In the genomic region with DNA sequence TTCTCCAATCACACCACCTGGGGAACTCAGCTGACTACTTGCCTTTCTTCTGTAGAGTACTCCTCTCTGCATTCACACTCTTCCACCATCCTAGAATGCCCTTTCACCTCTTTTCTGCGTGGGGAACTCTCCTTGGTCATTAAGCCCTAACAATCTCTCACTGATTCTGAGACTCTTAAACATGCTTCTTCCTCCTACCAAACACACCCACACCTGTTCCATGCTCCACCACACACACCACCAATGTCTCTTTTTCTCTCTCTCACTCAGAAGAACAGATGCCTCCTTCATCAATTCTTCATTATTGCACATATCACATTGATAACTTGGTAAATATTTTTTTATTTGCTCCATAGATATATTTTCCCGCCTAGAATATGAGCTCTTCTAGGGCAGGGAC, we compare ENCODE assay signal across 19 cellular contexts. TPM values are rescaled to one million over a fixed set of nuclear protein-coding genes. Genes with fewer than 3 reads are reported as not detected.
DNase-seq lines count a peak whose midpoint lies in the region; ATAC-seq and TF ChIP-seq lines count a peak whose summit lies in the region.
"Had no signal": no experiment of that assay in that cellular context is flagged by ENCODE, and none has a peak within 500 bp of the region (broad histone marks: within the 10 kb centered on the region; RNA-seq: fewer than 3 reads in every experiment).

No MANE protein-coding gene starts in this region.

- H3K9me3 Mint-ChIP-seq in MCF 10A (ENCODE audit: unreplicated experiment) (peaks cover 12% of the 10 kb centered on the region), naive B cell (peaks cover 1 to 12% (median 5%) of the 10 kb centered on the region in 7 donors)
- peaks cover 18% of the 10 kb centered on the region for H3K9me3 Mint-ChIP-seq in activated naive CD4-positive, alpha-beta T cell treated with anti-CD3 and anti-CD28 coated beads, Interleukin-2, amount 10 ng/mL, durations not matched to agents 7 days and 5 days

- no peak overlapping the region for H2AFZ ChIP-seq in mammary epithelial cell (ENCODE audit: low read depth, low read length)
- H2AFZ ChIP-seq: GM23248 had no signal

- no peak overlapping the region for H3K9ac ChIP-seq in mammary epithelial cell (ENCODE audit: insufficient read depth, low read length)
- H3K9ac ChIP-seq: BLaER1, GM23248 had no signal

- H3K36me3 Mint-ChIP-seq in MCF 10A (ENCODE audit: insufficient read depth, unreplicated experiment): no peaks in the 10 kb centered on the region
- H3K36me3 Mint-ChIP-seq in naive B cell: peaks cover 6 to 15% of the 10 kb centered on the region in 2 donors
- no peaks in the 10 kb centered on the region for H3K36me3 Mint-ChIP-seq in activated naive CD4-positive, alpha-beta T cell treated with anti-CD3 and anti-CD28 coated beads, Interleukin-2, amount 10 ng/mL, durations not matched to agents 7 days and 5 days

- H3K4me3 Mint-ChIP-seq in MCF 10A (ENCODE audit: unreplicated experiment) (no peak overlapping the region), naive B cell (peak overlapping the region in 1 of 8 donors; percentile 29)
- H3K4me3 Mint-ChIP-seq in activated naive CD4-positive, alpha-beta T cell treated with anti-CD3 and anti-CD28 coated beads, Interleukin-2, amount 10 ng/mL, durations not matched to agents 7 days and 5 days: no peak overlapping the region
- H3K4me3 Mint-ChIP-seq: B cell; CD4-positive, CD25-positive, alpha-beta regulatory T cell; CD8-positive, alpha-beta T cell had no signal

- TF ChIP-seq CTCF in MCF 10A (IDR thresholded peaks at IDR 0.05; ENCODE audit: unreplicated experiment) (no peak), mammary epithelial cell (conservative IDR thresholded peaks at IDR 0.05 in 1 of 2, IDR thresholded peaks at IDR 0.05 in 1 of 2; ENCODE audit: extremely low read depth in 1 of 2, insufficient read depth in 1 of 2, low read depth in 1 of 2, low read length in 2 of 2) (no peak)

- no peak for DNase-seq in MCF 10A (ENCODE audit: unreplicated experiment)
- no peak for DNase-seq in mammary epithelial cell
- no peak for DNase-seq in naive B cell
- no peak for DNase-seq in activated naive CD4-positive, alpha-beta T cell treated with anti-CD3 and anti-CD28 coated beads, Interleukin-2, amount 10 ng/mL, durations not matched to agents 7 days and 5 days
- DNase-seq in T-helper 1 cell: no peak
- DNase-seq in activated effector memory CD4-positive, alpha-beta T cell treated with anti-CD3 and anti-CD28 coated beads, Interleukin-2, amount 50 U/mL, for 16 hours: no peak
- DNase-seq: Caco-2; CD4-positive, CD25-positive, alpha-beta regulatory T cell; CD8-positive, alpha-beta T cell; DMS153; DND-41; GM23248; H7; HCEC 1CT had no signal

- no peak overlapping the region for H3K4me3 ChIP-seq in mammary epithelial cell (replicated peaks in 1 of 3; ENCODE audit: insufficient read depth in 1 of 3, low read depth in 2 of 3, low read length in 3 of 3)
- H3K4me3 ChIP-seq: BLaER1, GM23248 had no signal

- H3K4me2 ChIP-seq in mammary epithelial cell (ENCODE audit: insufficient read depth, low read depth, low read length): no peak overlapping the region
- H3K4me2 ChIP-seq: BLaER1 had no signal

- H3K27me3 ChIP-seq in mammary epithelial cell (ENCODE audit: insufficient read depth, low read length): no peaks in the 10 kb centered on the region
- H3K27me3 ChIP-seq: BLaER1 had no signal

- POLR2A ChIA-PET in MCF 10A (lab: Yijun Ruan, JAX): no interaction called here

- WGBS in mammary epithelial cell (ENCODE audit: low coverage, missing lambda C conversion rate): 75% methylated on average over 2 of the region's 2 CpGs

- BruUV-seq in MCF 10A (replicated peaks; lab: Mats Ljungman, UMichigan) (no TSS peak), mammary epithelial cell (replicated peaks; lab: Mats Ljungman, UMichigan) (no TSS peak)

- peaks cover 12% of the 10 kb centered on the region for H3K4me1 Mint-ChIP-seq in MCF 10A (ENCODE audit: insufficient read depth, unreplicated experiment)
- peaks cover 10 to 18% (median 14%) of the 10 kb centered on the region in 3 donors for H3K4me1 Mint-ChIP-seq in naive B cell
- no peaks in the 10 kb centered on the region for H3K4me1 Mint-ChIP-seq in activated naive CD4-positive, alpha-beta T cell treated with anti-CD3 and anti-CD28 coated beads, Interleukin-2, amount 10 ng/mL, durations not matched to agents 7 days and 5 days

- intact Hi-C loops in MCF 10A (cut with micrococcal nuclease): no loop called here
- intact Hi-C loops in mammary epithelial cell (cut with micrococcal nuclease): no loop called here

- no peak overlapping the region for H3K27ac ChIP-seq in mammary epithelial cell (ENCODE audit: insufficient read depth, low read depth, low read length)
- H3K27ac ChIP-seq: 22Rv1, BLaER1, C4-2B, GM23248 had no signal

- H3K27ac Mint-ChIP-seq in MCF 10A (ENCODE audit: low read depth, unreplicated experiment): peak overlapping the region; percentile 17
- peak overlapping the region in 1 of 6 donors; percentile 43 for H3K27ac Mint-ChIP-seq in naive B cell
- H3K27ac Mint-ChIP-seq in activated naive CD4-positive, alpha-beta T cell treated with anti-CD3 and anti-CD28 coated beads, Interleukin-2, amount 10 ng/mL, durations not matched to agents 7 days and 5 days: no peak overlapping the region
- H3K27ac Mint-ChIP-seq: B cell; CD4-positive, CD25-positive, alpha-beta regulatory T cell; CD8-positive, alpha-beta T cell had no signal

- dilution Hi-C loops in mammary epithelial cell (cut with HindIII; ENCODE audit: low sequenced_read_pairs): no loop called here

- H3K4me1 ChIP-seq in mammary epithelial cell (ENCODE audit: insufficient read depth, low read length): no peaks in the 10 kb centered on the region
- H3K4me1 ChIP-seq: Caco-2 had no signal

- no peaks in the 10 kb centered on the region for H3K36me3 ChIP-seq in mammary epithelial cell (ENCODE audit: insufficient read depth, low read length)
- H3K36me3 ChIP-seq: BLaER1 had no signal

- no peaks in the 10 kb centered on the region for H3K27me3 Mint-ChIP-seq in MCF 10A (ENCODE audit: insufficient read depth, unreplicated experiment)
- no peaks in the 10 kb centered on the region for H3K27me3 Mint-ChIP-seq in naive B cell
- no peaks in the 10 kb centered on the region for H3K27me3 Mint-ChIP-seq in activated naive CD4-positive, alpha-beta T cell treated with anti-CD3 and anti-CD28 coated beads, Interleukin-2, amount 10 ng/mL, durations not matched to agents 7 days and 5 days
- H3K27me3 Mint-ChIP-seq: B cell had no signal

- CTCF ChIA-PET in MCF 10A (lab: Yijun Ruan, JAX): interaction anchor here (0.7 to 1.1 kb wide), 3 partner anchors 9 to 932 kb away, joined by 3 to 4 read pairs (median 4); no protein-coding TSS in a partner anchor
- CTCF ChIA-PET in mammary epithelial cell (lab: Charles Lee; ENCODE audit: low non-redundant PET): no interaction called here
- CTCF ChIA-PET in activated naive CD4-positive, alpha-beta T cell treated with anti-CD3 and anti-CD28 coated beads, Interleukin-2, amount 10 ng/mL, durations not matched to agents 7 days and 5 days (lab: Charles Lee): interaction anchor here (1.0 kb wide), 1 partner anchor 40 kb away, joined by 3 read pairs; no protein-coding TSS in a partner anchor

- ATAC-seq in HG03432 (IDR thresholded peaks at IDR 0.05; ENCODE audit: unreplicated experiment) (peak; percentile 47), naive B cell (ENCODE audit: low read depth in 2 of 2) (peak; percentile 21 to 37)
- ATAC-seq: CD8-positive, alpha-beta T cell had no signal

- in situ Hi-C loops in mammary epithelial cell (cut with MboI; ENCODE audit: low sequenced_read_pairs in 2 of 2): no loop called here

- peaks cover 2% of the 10 kb centered on the region for H3K79me2 ChIP-seq in mammary epithelial cell (ENCODE audit: insufficient read depth, low read length)

- no peaks in the 10 kb centered on the region for H4K20me1 ChIP-seq in mammary epithelial cell (ENCODE audit: insufficient read depth, low read length)
- H4K20me1 ChIP-seq: BLaER1 had no signal

- H3K9me3 ChIP-seq in mammary epithelial cell (replicated peaks; ENCODE audit: insufficient read depth, low read length): no peaks in the 10 kb centered on the region
- H3K9me3 ChIP-seq: Caco-2 had no signal

RNA-seq across cellular contexts. Expression of a gene that starts 53.6 kb away (rescaled TPM):
- total RNA-seq in MCF 10A (2022) (17.4 and 27.7 TPM in 2 replicates), mammary epithelial cell (10 to 100 TPM; 12.1 to 16.5 TPM)
- polyA plus RNA-seq in mammary epithelial cell (10.2 TPM), naive B cell (ENCODE audit: low read depth in 6 of 6) (10 to 100 TPM in 5 of 6 donors, 1 to 10 TPM in 1; 6.2 to 21.3 (median 19.1) TPM)
- polyA minus RNA-seq in mammary epithelial cell: 54.3 TPM
